In genomic region chr18:46073474-46074331, GRCh38 we compare ENCODE assay signal across 8 cellular contexts. TPM values are rescaled to one million over a fixed set of nuclear protein-coding genes. Genes with fewer than 3 reads are reported as not detected.
DNase-seq lines count a peak whose midpoint lies in the region; ATAC-seq, FAIRE-seq and TF ChIP-seq lines count a peak whose summit lies in the region.

No MANE protein-coding gene starts in this region.

- peak; percentile 63 for ATAC-seq in GM12878
- no peak for ATAC-seq in GM21619 (IDR thresholded peaks at IDR 0.05; ENCODE audit: unreplicated experiment)

- no peaks in the 10 kb centered on the region; a peak in 1 of 4 replicates for H3K27me3 ChIP-seq in GM12878 (replicated peaks in 1 of 2; ENCODE audit: control insufficient read depth in 2 of 2, insufficient read depth in 2 of 2, low read length in 1 of 2)
- peaks cover 15% of the 10 kb centered on the region; the same call in 1 of the 2 replicates for H3K27me3 ChIP-seq in iPS DF 6.9 (ENCODE audit: control insufficient read depth, insufficient read depth, low read length)
- peaks cover 0 to 20% (median 0%) of the 10 kb centered on the region in 7 donors for H3K27me3 ChIP-seq in spleen (replicated peaks in 1 of 7)

- no peaks in the 10 kb centered on the region; the same call in none of the 2 replicates for H3K79me2 ChIP-seq in GM12878 (ENCODE audit: control insufficient read depth, insufficient read depth, low read length)

- H3K9ac ChIP-seq in SK-N-MC (ENCODE audit: insufficient read length) = no peak overlapping the region
- H3K9ac ChIP-seq in GM12878 (ENCODE audit: control insufficient read depth, insufficient read depth, low read length) = no peak overlapping the region

- peak; percentile 50 for DNase-seq in activated naive CD4-positive, alpha-beta T cell treated with Interleukin-2 at 50 U/mL for 16 hours
- DNase-seq in activated naive CD4-positive, alpha-beta T cell (lab: John Stamatoyannopoulos, UW) = no peak
- DNase-seq in NAMALWA (ENCODE audit: low spot score) (peak; percentile 85), SK-N-MC (ENCODE audit: low read depth, low spot score) (peak; percentile 47), GM12878 (ENCODE audit: low read depth, low spot score) (no peak), iPS DF 6.9 (ENCODE audit: low read depth, low spot score) (peak; percentile 47), spleen (peak; percentile 50)

- CTCF ChIA-PET in GM12878 (lab: Yijun Ruan, JAX) = interaction anchor here (0.7 to 5.4 kb wide), 65 partner anchors 10 to 841 kb away, joined by 3 to 78 read pairs (median 5); partner anchors contain the start of genes ATP5F1A, HAUS1 and SLC14A1

- peak; percentile 86 for FAIRE-seq in GM12878 (lab: Jason Lieb, UNC)

- H3K36me3 ChIP-seq in SK-N-MC (ENCODE audit: insufficient read depth, low read length) = no peaks in the 10 kb centered on the region
- no peaks in the 10 kb centered on the region; a peak in 3 of 4 replicates for H3K36me3 ChIP-seq in GM12878 (ENCODE audit: control insufficient read depth in 2 of 2, insufficient read depth in 2 of 2, low read length in 1 of 2)
- H3K36me3 ChIP-seq in iPS DF 6.9 (ENCODE audit: control insufficient read depth, insufficient read depth, low read length) = no peaks in the 10 kb centered on the region
- H3K36me3 ChIP-seq in spleen = peaks cover 0 to 24% (median 8%) of the 10 kb centered on the region in 6 donors

- H4K20me1 ChIP-seq in GM12878 (ENCODE audit: control insufficient read depth, insufficient read depth) = no peaks in the 10 kb centered on the region

- H3K27ac ChIP-seq in SK-N-MC (no peak overlapping the region), GM12878 (ENCODE audit: control insufficient read depth, insufficient read depth) (no peak overlapping the region), iPS DF 6.9 (ENCODE audit: low read length) (no peak overlapping the region), spleen (peak overlapping the region in 6 of 8 donors; percentile 92 to 97 (median 94))

- BruUV-seq in GM12878 (replicated peaks; lab: Mats Ljungman, UMichigan) = no TSS peak

- 28% methylated on average over 9 of the region's 9 CpGs for WGBS in GM12878 (ENCODE audit: insufficient coverage, insufficient replicate concordance, low lambda C conversion rate, missing lambda C conversion rate)
- WGBS in iPS DF 6.9 (ENCODE audit: insufficient coverage, insufficient read length) = no CpG with 5 or more reads among the region's 9 CpGs
- 28 to 31% (median 29%) methylated on average over 9 of the region's 9 CpGs for WGBS in spleen, 5 donors

- TF ChIP-seq CTCF in GM12878 (IDR thresholded peaks at IDR 0.05 in 2 of 3, conservative IDR thresholded peaks at IDR 0.05 in 1 of 3; ENCODE audit: control insufficient read depth in 2 of 3, extremely low read depth in 1 of 3, insufficient read depth in 1 of 3, low read depth in 3 of 3, low read length in 3 of 3) = peak; percentile 44 to 68 (median 51); a peak in 5 of 6 replicates
- peak; percentile 38 to 83 (median 72) for TF ChIP-seq CTCF in spleen (IDR thresholded peaks at IDR 0.05 in 8 of 11, conservative IDR thresholded peaks at IDR 0.05 in 3 of 11)

- RAD21 ChIA-PET in GM12878 (lab: Charles Lee; ENCODE audit: unreplicated experiment) = interaction anchor here (0.5 to 2.5 kb wide), 30 partner anchors 9 to 584 kb away, joined by 3 to 39 read pairs (median 4); no protein-coding TSS in a partner anchor

- POLR2A ChIA-PET in GM12878 (lab: Charles Lee) = no interaction called here

- peak; percentile 91 for TF ChIP-seq RAD21 in GM12878 (IDR thresholded peaks at IDR 0.05; ENCODE audit: insufficient read depth, low read depth, low read length)

- intact Hi-C loops in GM12878 (cut with micrococcal nuclease; ENCODE audit: unreplicated experiment) (loop anchor here (2.0 to 5.0 kb wide), 4 partner anchors 96 to 409 kb away; no protein-coding TSS in a partner anchor), spleen (cut with DNase I; ENCODE audit: low total_unique reads) (loop anchor here (10.0 kb wide), 2 partner anchors 99 to 409 kb away; no protein-coding TSS in a partner anchor)

- H3K4me3 ChIP-seq in SK-N-MC (no peak overlapping the region), GM12878 (no peak overlapping the region), iPS DF 6.9 (ENCODE audit: low read length) (no peak overlapping the region), spleen (peak overlapping the region in 1 of 8 donors; percentile 92)

- H3K4me1 ChIP-seq in GM12878 (ENCODE audit: control insufficient read depth, insufficient read depth, low read length) (peaks cover 14% of the 10 kb centered on the region), iPS DF 6.9 (ENCODE audit: control insufficient read depth, insufficient read depth, low read length) (0 out of 2 replicates have a peak, but pooled peaks cover 2% of the 10 kb centered on the region), spleen (peaks cover 12 to 55% (median 46%) of the 10 kb centered on the region in 6 donors)

- TF ChIP-seq POLR2A in GM12878 (IDR thresholded peaks at IDR 0.05; ENCODE audit: low read depth, low read length) = no peak
- no peak for TF ChIP-seq POLR2A in spleen (IDR thresholded peaks at IDR 0.05)

- H3K9me3 ChIP-seq in SK-N-MC (ENCODE audit: low read depth, low read length) = no peaks in the 10 kb centered on the region
- H3K9me3 ChIP-seq in GM12878 (replicated peaks; ENCODE audit: control insufficient read depth, insufficient read depth, low read length) = no peaks in the 10 kb centered on the region
- H3K9me3 ChIP-seq in iPS DF 6.9 (ENCODE audit: control insufficient read depth, insufficient read depth, low read length) = no peaks in the 10 kb centered on the region
- H3K9me3 ChIP-seq in spleen = no peaks in the 10 kb centered on the region

- TF ChIP-seq EP300 in GM12878 (IDR thresholded peaks at IDR 0.05; ENCODE audit: borderline replicate concordance in 1 of 2, control insufficient read depth in 1 of 2, low read depth in 2 of 2, low read length in 2 of 2) = no peak

- no peak overlapping the region for H3K4me2 ChIP-seq in GM12878 (ENCODE audit: control insufficient read depth, insufficient read depth)

- SMC1A ChIA-PET in GM12878 (lab: Charles Lee; ENCODE audit: uncharacterized antibody, unreplicated experiment) = interaction anchor here (0.7 to 2.1 kb wide), 38 partner anchors 9 to 452 kb away, joined by 3 to 36 read pairs (median 5); no protein-coding TSS in a partner anchor

- in situ Hi-C loops in GM12878 (cut with MboI) = loop anchor here (5.0 to 10.0 kb wide), 2 partner anchors 151 to 379 kb away; no protein-coding TSS in a partner anchor

- H2AFZ ChIP-seq in GM12878 (ENCODE audit: control insufficient read depth, low read depth, low read length) = no peak overlapping the region

RNA-seq across cellular contexts. Expression of gene PSTPIP2, which starts 1.6 kb away (rescaled TPM):
- total RNA-seq in GM12878 (2013; cell fraction: nucleolus; rRNA removed) = 0.92 and 1.2 TPM in 2 replicates
- 23.0 and 23.6 TPM in 2 replicates for total RNA-seq in GM12878 (2014; rRNA removed)
- total RNA-seq in GM12878 (2014; rRNA removed; fragmentation: Illumina TruSeq; extraction: Trizol) = 27.0 and 28.8 TPM in 2 replicates
- total RNA-seq in GM12878 (2021) = 21.2 and 23.5 TPM in 2 replicates
- 9.9 TPM for polyA plus RNA-seq in GM12878 (2011; ENCODE audit: low read depth)
- 0.69 and 0.82 TPM in 2 replicates for polyA plus RNA-seq in GM12878 (2011; rRNA removed)
- polyA plus RNA-seq in GM12878 (2011; cell fraction: cytosol; rRNA removed) = 0.36 and 0.45 TPM in 2 replicates
- 0.27 and 0.70 TPM in 2 replicates for polyA plus RNA-seq in GM12878 (2011; cell fraction: nucleus; rRNA removed)
- polyA plus RNA-seq in GM12878 (2012) = 13.0 and 14.7 TPM in 2 replicates
- polyA plus RNA-seq in GM12878 (2014; fragmentation: Illumina TruSeq; extraction: Trizol) = 38.4 and 44.3 TPM in 2 replicates
- polyA plus RNA-seq in GM12878 (2014; fragmentation: Nextera tagmentation; extraction: Ambion mirVana) = 10 to 100 TPM; 12.6 to 15.5 TPM
- 24.6 and 30.5 TPM in 2 replicates for polyA plus RNA-seq in GM12878 (2014; rRNA removed)
- polyA plus RNA-seq in GM12878 (2016; fragmentation: Nextera tagmentation; extraction: Ambion mirVana) = 10 to 100 TPM; 26.5 to 28.9 TPM
- polyA minus RNA-seq in GM12878 (2011; rRNA and poly(A)+ RNA removed) = 0.15 and 0.29 TPM in 2 replicates
- polyA minus RNA-seq in GM12878 (2011; cell fraction: cytosol; rRNA and poly(A)+ RNA removed) = 0.42 TPM in 1 of 2 replicates, not detected in the other
- 0.12 and 0.29 TPM in 2 replicates for polyA minus RNA-seq in GM12878 (2011; cell fraction: nucleus; rRNA and poly(A)+ RNA removed)
- 100 to 1,000 TPM in 6 of 7 donors, 10 to 100 TPM in 1; 69.2 to 153 (median 132) TPM for total RNA-seq in spleen
- 10 to 100 TPM; 18.3 to 58.7 (median 24.1) TPM for polyA plus RNA-seq in spleen

RNA-seq across cellular contexts. Expression of gene ATP5F1A, which starts 24.4 kb away (rescaled TPM):
- 245 and 272 TPM in 2 replicates for total RNA-seq in GM12878 (2013; cell fraction: nucleolus; rRNA removed)
- total RNA-seq in GM12878 (2014; rRNA removed) = 628 and 706 TPM in 2 replicates
- total RNA-seq in GM12878 (2014; rRNA removed; fragmentation: Illumina TruSeq; extraction: Trizol) = 638 and 668 TPM in 2 replicates
- total RNA-seq in GM12878 (2021) = 584 and 592 TPM in 2 replicates
- 366 TPM for polyA plus RNA-seq in GM12878 (2011; ENCODE audit: low read depth)
- polyA plus RNA-seq in GM12878 (2011; rRNA removed) = 779 and 780 TPM in 2 replicates
- polyA plus RNA-seq in GM12878 (2011; cell fraction: cytosol; rRNA removed) = 859 and 991 TPM in 2 replicates
- polyA plus RNA-seq in GM12878 (2011; cell fraction: nucleus; rRNA removed) = 432 and 642 TPM in 2 replicates
- polyA plus RNA-seq in GM12878 (2012) = 352 and 442 TPM in 2 replicates
- 631 and 687 TPM in 2 replicates for polyA plus RNA-seq in GM12878 (2014; fragmentation: Illumina TruSeq; extraction: Trizol)
- polyA plus RNA-seq in GM12878 (2014; fragmentation: Nextera tagmentation; extraction: Ambion mirVana) = 1,000 to 10,000 TPM in 1 of 2 experiments, 100 to 1,000 TPM in 1; 863 to 1,161 TPM
- 483 and 626 TPM in 2 replicates for polyA plus RNA-seq in GM12878 (2014; rRNA removed)
- polyA plus RNA-seq in GM12878 (2016; fragmentation: Nextera tagmentation; extraction: Ambion mirVana) = 100 to 1,000 TPM; 815 to 828 TPM
- polyA minus RNA-seq in GM12878 (2011; rRNA and poly(A)+ RNA removed) = 930 and 952 TPM in 2 replicates
- polyA minus RNA-seq in GM12878 (2011; cell fraction: cytosol; rRNA and poly(A)+ RNA removed) = 255 and 313 TPM in 2 replicates
- polyA minus RNA-seq in GM12878 (2011; cell fraction: nucleus; rRNA and poly(A)+ RNA removed) = 87.5 and 150 TPM in 2 replicates
- 100 to 1,000 TPM; 250 to 364 (median 271) TPM for total RNA-seq in spleen
- polyA plus RNA-seq in spleen = 100 to 1,000 TPM; 188 to 283 (median 216) TPM

RNA-seq across cellular contexts. Expression of gene HAUS1, which starts 30.5 kb away (rescaled TPM):
- total RNA-seq in GM12878 (2013; cell fraction: nucleolus; rRNA removed) = 5.8 and 10.9 TPM in 2 replicates
- total RNA-seq in GM12878 (2014; rRNA removed) (41.2 and 56.0 TPM in 2 replicates), GM12878 (2014; rRNA removed; fragmentation: Illumina TruSeq; extraction: Trizol) (75.1 and 79.6 TPM in 2 replicates), GM12878 (2021) (52.4 and 58.7 TPM in 2 replicates), spleen (10 to 100 TPM; 15.6 to 21.6 (median 17.8) TPM)
- polyA plus RNA-seq in GM12878 (2011; ENCODE audit: low read depth) = 30.4 TPM
- polyA plus RNA-seq in GM12878 (2011; rRNA removed) (85.5 and 142 TPM in 2 replicates), GM12878 (2014; fragmentation: Illumina TruSeq; extraction: Trizol) (98.3 and 102 TPM in 2 replicates), GM12878 (2014; fragmentation: Nextera tagmentation; extraction: Ambion mirVana) (100 to 1,000 TPM; 173 to 182 TPM), GM12878 (2014; rRNA removed) (44.7 and 54.6 TPM in 2 replicates), GM12878 (2016; fragmentation: Nextera tagmentation; extraction: Ambion mirVana) (100 to 1,000 TPM; 106 to 119 TPM), spleen (10 to 100 TPM; 31.4 to 44.9 (median 34.6) TPM)
- 34.6 and 41.4 TPM in 2 replicates for polyA plus RNA-seq in GM12878 (2011; cell fraction: cytosol; rRNA removed)
- 21.8 and 23.1 TPM in 2 replicates for polyA plus RNA-seq in GM12878 (2011; cell fraction: nucleus; rRNA removed)
- 35.7 and 37.6 TPM in 2 replicates for polyA plus RNA-seq in GM12878 (2012)
- polyA minus RNA-seq in GM12878 (2011; rRNA and poly(A)+ RNA removed) = 14.2 and 18.6 TPM in 2 replicates
- polyA minus RNA-seq in GM12878 (2011; cell fraction: cytosol; rRNA and poly(A)+ RNA removed) = 17.8 and 24.2 TPM in 2 replicates
- 5.2 and 6.0 TPM in 2 replicates for polyA minus RNA-seq in GM12878 (2011; cell fraction: nucleus; rRNA and poly(A)+ RNA removed)

Comparison
In these comparisons a context has a peak if more than half of its experiments do, and no peak if none do; other contexts are left out.
1. DNase-seq: peak in activated naive CD4-positive, alpha-beta T cell treated with Interleukin-2 at 50 U/mL for 16 hours (single experiment), NAMALWA (single experiment), SK-N-MC (single experiment), iPS DF 6.9 (single experiment) and spleen (single experiment); none in activated naive CD4-positive, alpha-beta T cell (0 of 4) and GM12878 (single experiment).
2. H3K27ac ChIP-seq: peak in spleen (6 of 8); none in SK-N-MC (single experiment), GM12878 (single experiment) and iPS DF 6.9 (single experiment).